24 cellular contexts compared by ENCODE assay signal in the genomic region with DNA sequence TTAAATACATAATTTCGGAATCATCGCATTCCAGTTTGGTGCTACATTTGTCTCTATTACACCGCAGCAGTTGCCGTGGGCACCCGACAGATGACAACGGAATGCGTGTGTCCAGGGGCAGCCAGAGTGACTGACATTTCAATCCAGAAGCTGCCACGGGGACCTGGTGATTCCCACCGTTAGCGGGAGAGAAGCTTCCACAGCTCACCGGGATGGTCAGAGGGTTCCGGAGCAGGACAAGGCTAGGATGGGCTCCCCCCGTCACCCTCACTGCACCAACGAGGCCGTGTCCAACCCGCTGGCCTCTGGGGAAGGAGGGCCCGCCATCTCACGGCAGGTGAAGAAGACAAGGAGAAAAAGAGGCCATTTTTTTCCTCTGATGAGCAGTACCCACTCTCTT.
DNase-seq lines count a peak whose midpoint lies in the region; ATAC-seq and TF ChIP-seq lines count a peak whose summit lies in the region.
"Had no signal": no experiment of that assay in that cellular context is flagged by ENCODE, and none has a peak within 500 bp of the region (broad histone marks: within the 10 kb centered on the region; RNA-seq: fewer than 3 reads in every experiment).

No MANE protein-coding gene starts in this region.

- H3K27ac ChIP-seq in parathyroid adenoma, result peak overlapping the region; percentile 70
- H3K27ac ChIP-seq: A549; BLaER1 treated with 17β-estradiol and CSF1 and Interleukin-3, amounts not matched to agents 10 nM and 100 nM; PC-9; SJCRH30 had no signal

- peaks cover 16% of the 10 kb centered on the region for H3K4me1 ChIP-seq in parathyroid adenoma
- H3K4me1 ChIP-seq: A549 had no signal

- H3K27ac Mint-ChIP-seq in chondrocyte (ENCODE audit: unreplicated experiment) (no peak overlapping the region), type B pancreatic cell (no peak overlapping the region)
- H3K27ac Mint-ChIP-seq: CD4-positive, alpha-beta T cell had no signal

- no peak for ATAC-seq in HG03095 (IDR thresholded peaks at IDR 0.05; ENCODE audit: unreplicated experiment)
- ATAC-seq: A549, HepG2, SK-N-SH treated with all-trans-retinoic acid at 6 μM for 48 hours had no signal

- no peak overlapping the region for H3K4me2 ChIP-seq in parathyroid adenoma (ENCODE audit: low read length)
- H3K4me2 ChIP-seq: A549, PC-9 had no signal

- H3K4me1 Mint-ChIP-seq in chondrocyte (ENCODE audit: low read depth), result peaks cover 7% of the 10 kb centered on the region
- peaks cover 13% of the 10 kb centered on the region for H3K4me1 Mint-ChIP-seq in type B pancreatic cell (ENCODE audit: unreplicated experiment)

- H3K79me2 ChIP-seq in parathyroid adenoma, result no peaks in the 10 kb centered on the region

- H3K4me3 Mint-ChIP-seq in chondrocyte (ENCODE audit: unreplicated experiment), result no peak overlapping the region
- H3K4me3 Mint-ChIP-seq in type B pancreatic cell, result no peak overlapping the region
- H3K4me3 Mint-ChIP-seq: CD4-positive, alpha-beta T cell had no signal

- H3K9ac ChIP-seq in parathyroid adenoma, result no peak overlapping the region
- H3K9ac ChIP-seq: BLaER1 treated with 17β-estradiol and CSF1 and Interleukin-3, amounts not matched to agents 10 nM and 100 nM had no signal

- H3K36me3 ChIP-seq in parathyroid adenoma (ENCODE audit: control insufficient read depth, insufficient read depth, low read length), result no peaks in the 10 kb centered on the region
- H3K36me3 ChIP-seq: BLaER1 treated with 17β-estradiol and CSF1 and Interleukin-3, amounts not matched to agents 10 nM and 100 nM; SJCRH30 had no signal

- no peak overlapping the region for H2AFZ ChIP-seq in parathyroid adenoma
- H2AFZ ChIP-seq: PC-9 had no signal

- peak; percentile 68 for DNase-seq in chondrocyte (ENCODE audit: low spot score)
- peak; percentile 50 for DNase-seq in left kidney (ENCODE audit: low read depth, low spot score)
- peak; percentile 61 for DNase-seq in type B pancreatic cell (ENCODE audit: extremely low spot score, unreplicated experiment)
- no peak for DNase-seq in putamen (ENCODE audit: low spot score)
- DNase-seq in activated CD4-positive, CD25-positive, alpha-beta regulatory T cell treated with anti-CD3 and anti-CD28 coated beads, Interleukin-2, amount 50 U/mL, for 72 hours, result no peak
- DNase-seq: AML-193; CD4-positive, alpha-beta T cell; DMS53; GOT3; HCEC 1CT; MV-4-11; NCI-H1105; NCI-H1436 treated with DMSO at 0.1 percent for 48 hours; NCI-H187 treated with DMSO at 0.1 percent for 48 hours; NCI-H446 treated with DMSO at 0.1 percent for 48 hours; NCI-H526 treated with DMSO at 0.1 percent for 48 hours; PC-9; SJCRH30 had no signal

- no peaks in the 10 kb centered on the region for H3K27me3 ChIP-seq in parathyroid adenoma (ENCODE audit: control insufficient read depth, insufficient read depth, low read length)
- H3K27me3 ChIP-seq: BLaER1 treated with 17β-estradiol and CSF1 and Interleukin-3, amounts not matched to agents 10 nM and 100 nM had no signal

- TF ChIP-seq CTCF in chondrocyte (IDR thresholded peaks at IDR 0.05) (no peak), parathyroid adenoma (IDR thresholded peaks at IDR 0.05) (no peak), type B pancreatic cell (conservative IDR thresholded peaks at IDR 0.05) (no peak)

- no peak overlapping the region for H3K4me3 ChIP-seq in parathyroid adenoma (ENCODE audit: low read depth, low read length)
- H3K4me3 ChIP-seq: A549; BLaER1 treated with 17β-estradiol and CSF1 and Interleukin-3, amounts not matched to agents 10 nM and 100 nM; PC-9; SJCRH30 had no signal

- no peaks in the 10 kb centered on the region for H3K9me3 ChIP-seq in parathyroid adenoma (ENCODE audit: control insufficient read depth, low read length)
- H3K9me3 ChIP-seq: A549; BLaER1 treated with 17β-estradiol and CSF1 and Interleukin-3, amounts not matched to agents 10 nM and 100 nM; SJCRH30 had no signal

- H3K9me3 Mint-ChIP-seq in chondrocyte (ENCODE audit: low read depth) (no peaks in the 10 kb centered on the region), type B pancreatic cell (no peaks in the 10 kb centered on the region)
- H3K9me3 Mint-ChIP-seq: CD4-positive, alpha-beta T cell had no signal

- peaks cover 1% of the 10 kb centered on the region for H3K36me3 Mint-ChIP-seq in chondrocyte (ENCODE audit: low read depth)
- no peaks in the 10 kb centered on the region for H3K36me3 Mint-ChIP-seq in type B pancreatic cell

- H3K27me3 Mint-ChIP-seq in chondrocyte (ENCODE audit: low read depth), result peaks cover 35% of the 10 kb centered on the region
- peaks cover 17% of the 10 kb centered on the region for H3K27me3 Mint-ChIP-seq in type B pancreatic cell

Comparison
In these comparisons a context has a peak if more than half of its experiments do, and no peak if none do; other contexts are left out.
1. DNase-seq: peak in chondrocyte (single experiment), left kidney (single experiment) and type B pancreatic cell (single experiment); none in putamen (single experiment) and activated CD4-positive, CD25-positive, alpha-beta regulatory T cell treated with anti-CD3 and anti-CD28 coated beads, Interleukin-2, amount 50 U/mL, for 72 hours (single experiment).